Comparison of ENCODE assay signal across 1 cellular context in genomic region chr6:43170452-43171283, GRCh38.
TF ChIP-seq lines count a peak whose summit lies in the region.

Gene SRF (plus strand): TSS chr6:43171269. CDS start chr6:43171657, 388 bp downstream.

TF ChIP-seq in K562, 482 proteins besides CTCF, POLR2A, EP300 and RAD21 (continued from another document and continues in another):
- no peak for TF ChIP-seq FOXO4 (CRISPR knock-in tag; IDR thresholded peaks at IDR 0.05)
- TF ChIP-seq SRSF9 (IDR thresholded peaks at IDR 0.05; ENCODE audit: borderline replicate concordance, low read depth, low read length), result no peak
- TF ChIP-seq, protein P1, sequence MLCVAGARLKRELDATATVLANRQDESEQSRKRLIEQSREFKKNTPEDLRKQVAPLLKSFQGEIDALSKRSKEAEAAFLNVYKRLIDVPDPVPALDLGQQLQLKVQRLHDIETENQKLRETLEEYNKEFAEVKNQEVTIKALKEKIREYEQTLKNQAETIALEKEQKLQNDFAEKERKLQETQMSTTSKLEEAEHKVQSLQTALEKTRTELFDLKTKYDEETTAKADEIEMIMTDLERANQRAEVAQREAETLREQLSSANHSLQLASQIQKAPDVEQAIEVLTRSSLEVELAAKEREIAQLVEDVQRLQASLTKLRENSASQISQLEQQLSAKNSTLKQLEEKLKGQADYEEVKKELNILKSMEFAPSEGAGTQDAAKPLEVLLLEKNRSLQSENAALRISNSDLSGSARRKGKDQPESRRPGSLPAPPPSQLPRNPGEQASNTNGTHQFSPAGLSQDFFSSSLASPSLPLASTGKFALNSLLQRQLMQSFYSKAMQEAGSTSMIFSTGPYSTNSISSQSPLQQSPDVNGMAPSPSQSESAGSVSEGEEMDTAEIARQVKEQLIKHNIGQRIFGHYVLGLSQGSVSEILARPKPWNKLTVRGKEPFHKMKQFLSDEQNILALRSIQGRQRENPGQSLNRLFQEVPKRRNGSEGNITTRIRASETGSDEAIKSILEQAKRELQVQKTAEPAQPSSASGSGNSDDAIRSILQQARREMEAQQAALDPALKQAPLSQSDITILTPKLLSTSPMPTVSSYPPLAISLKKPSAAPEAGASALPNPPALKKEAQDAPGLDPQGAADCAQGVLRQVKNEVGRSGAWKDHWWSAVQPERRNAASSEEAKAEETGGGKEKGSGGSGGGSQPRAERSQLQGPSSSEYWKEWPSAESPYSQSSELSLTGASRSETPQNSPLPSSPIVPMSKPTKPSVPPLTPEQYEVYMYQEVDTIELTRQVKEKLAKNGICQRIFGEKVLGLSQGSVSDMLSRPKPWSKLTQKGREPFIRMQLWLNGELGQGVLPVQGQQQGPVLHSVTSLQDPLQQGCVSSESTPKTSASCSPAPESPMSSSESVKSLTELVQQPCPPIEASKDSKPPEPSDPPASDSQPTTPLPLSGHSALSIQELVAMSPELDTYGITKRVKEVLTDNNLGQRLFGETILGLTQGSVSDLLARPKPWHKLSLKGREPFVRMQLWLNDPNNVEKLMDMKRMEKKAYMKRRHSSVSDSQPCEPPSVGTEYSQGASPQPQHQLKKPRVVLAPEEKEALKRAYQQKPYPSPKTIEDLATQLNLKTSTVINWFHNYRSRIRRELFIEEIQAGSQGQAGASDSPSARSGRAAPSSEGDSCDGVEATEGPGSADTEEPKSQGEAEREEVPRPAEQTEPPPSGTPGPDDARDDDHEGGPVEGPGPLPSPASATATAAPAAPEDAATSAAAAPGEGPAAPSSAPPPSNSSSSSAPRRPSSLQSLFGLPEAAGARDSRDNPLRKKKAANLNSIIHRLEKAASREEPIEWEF (CRISPR knock-in tag; IDR thresholded peaks at IDR 0.05), result no peak
- TF ChIP-seq HMG20A (CRISPR knock-in tag; conservative IDR thresholded peaks at IDR 0.05), result no peak
- peak in 1 of 2 experiments; percentile 69; a peak in 2 of 4 replicates for TF ChIP-seq HDAC1 (IDR thresholded peaks at IDR 0.05)
- TF ChIP-seq FOXP1 (CRISPR knock-in tag; IDR thresholded peaks at IDR 0.05), result no peak
- no peak for TF ChIP-seq ELK1 (CRISPR knock-in tag; IDR thresholded peaks at IDR 0.05)
- TF ChIP-seq CREBBP (IDR thresholded peaks at IDR 0.05; ENCODE audit: low read depth, low read length), result no peak
- no peak for TF ChIP-seq NCOR1 (IDR thresholded peaks at IDR 0.05)
- TF ChIP-seq MEF2D (tag; conservative IDR thresholded peaks at IDR 0.05; ENCODE audit: low read depth), result no peak
- TF ChIP-seq PHB2 (IDR thresholded peaks at IDR 0.05; ENCODE audit: low read depth), result no peak
- no peak for TF ChIP-seq PTTG1 (tag; IDR thresholded peaks at IDR 0.05; ENCODE audit: low read depth)
- TF ChIP-seq, protein P2, sequence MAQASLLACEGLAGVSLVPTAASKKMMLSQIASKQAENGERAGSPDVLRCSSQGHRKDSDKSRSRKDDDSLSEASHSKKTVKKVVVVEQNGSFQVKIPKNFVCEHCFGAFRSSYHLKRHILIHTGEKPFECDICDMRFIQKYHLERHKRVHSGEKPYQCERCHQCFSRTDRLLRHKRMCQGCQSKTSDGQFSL (CRISPR knock-in tag; IDR thresholded peaks at IDR 0.05), result no peak
- TF ChIP-seq, protein P2 (tag; IDR thresholded peaks at IDR 0.05), result no peak
- no peak for TF ChIP-seq RUNX1 (IDR thresholded peaks at IDR 0.05; ENCODE audit: low read depth)
- TF ChIP-seq ZFP30 (CRISPR knock-in tag; IDR thresholded peaks at IDR 0.05; ENCODE audit: borderline replicate concordance), result no peak
- no peak for TF ChIP-seq NCOA2 (IDR thresholded peaks at IDR 0.05; ENCODE audit: partially characterized antibody in 2 of 2)
- no peak for TF ChIP-seq SIN3B (IDR thresholded peaks at IDR 0.05; ENCODE audit: low read depth)
- TF ChIP-seq, protein P3, sequence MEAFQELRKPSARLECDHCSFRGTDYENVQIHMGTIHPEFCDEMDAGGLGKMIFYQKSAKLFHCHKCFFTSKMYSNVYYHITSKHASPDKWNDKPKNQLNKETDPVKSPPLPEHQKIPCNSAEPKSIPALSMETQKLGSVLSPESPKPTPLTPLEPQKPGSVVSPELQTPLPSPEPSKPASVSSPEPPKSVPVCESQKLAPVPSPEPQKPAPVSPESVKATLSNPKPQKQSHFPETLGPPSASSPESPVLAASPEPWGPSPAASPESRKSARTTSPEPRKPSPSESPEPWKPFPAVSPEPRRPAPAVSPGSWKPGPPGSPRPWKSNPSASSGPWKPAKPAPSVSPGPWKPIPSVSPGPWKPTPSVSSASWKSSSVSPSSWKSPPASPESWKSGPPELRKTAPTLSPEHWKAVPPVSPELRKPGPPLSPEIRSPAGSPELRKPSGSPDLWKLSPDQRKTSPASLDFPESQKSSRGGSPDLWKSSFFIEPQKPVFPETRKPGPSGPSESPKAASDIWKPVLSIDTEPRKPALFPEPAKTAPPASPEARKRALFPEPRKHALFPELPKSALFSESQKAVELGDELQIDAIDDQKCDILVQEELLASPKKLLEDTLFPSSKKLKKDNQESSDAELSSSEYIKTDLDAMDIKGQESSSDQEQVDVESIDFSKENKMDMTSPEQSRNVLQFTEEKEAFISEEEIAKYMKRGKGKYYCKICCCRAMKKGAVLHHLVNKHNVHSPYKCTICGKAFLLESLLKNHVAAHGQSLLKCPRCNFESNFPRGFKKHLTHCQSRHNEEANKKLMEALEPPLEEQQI (IDR thresholded peaks at IDR 0.05), result no peak
- peak; percentile 50; the same call in 1 of the 2 replicates for TF ChIP-seq XRCC5 (IDR thresholded peaks at IDR 0.05; ENCODE audit: low read depth, low read length)
- TF ChIP-seq ARID2 (IDR thresholded peaks at IDR 0.05), result peak; percentile 31; the same call in 1 of the 2 replicates
- no peak for TF ChIP-seq THRA (IDR thresholded peaks at IDR 0.05)
- TF ChIP-seq LCOR (CRISPR knock-in tag; IDR thresholded peaks at IDR 0.05), result no peak; the same call in 1 of the 2 replicates
- TF ChIP-seq, protein P4, sequence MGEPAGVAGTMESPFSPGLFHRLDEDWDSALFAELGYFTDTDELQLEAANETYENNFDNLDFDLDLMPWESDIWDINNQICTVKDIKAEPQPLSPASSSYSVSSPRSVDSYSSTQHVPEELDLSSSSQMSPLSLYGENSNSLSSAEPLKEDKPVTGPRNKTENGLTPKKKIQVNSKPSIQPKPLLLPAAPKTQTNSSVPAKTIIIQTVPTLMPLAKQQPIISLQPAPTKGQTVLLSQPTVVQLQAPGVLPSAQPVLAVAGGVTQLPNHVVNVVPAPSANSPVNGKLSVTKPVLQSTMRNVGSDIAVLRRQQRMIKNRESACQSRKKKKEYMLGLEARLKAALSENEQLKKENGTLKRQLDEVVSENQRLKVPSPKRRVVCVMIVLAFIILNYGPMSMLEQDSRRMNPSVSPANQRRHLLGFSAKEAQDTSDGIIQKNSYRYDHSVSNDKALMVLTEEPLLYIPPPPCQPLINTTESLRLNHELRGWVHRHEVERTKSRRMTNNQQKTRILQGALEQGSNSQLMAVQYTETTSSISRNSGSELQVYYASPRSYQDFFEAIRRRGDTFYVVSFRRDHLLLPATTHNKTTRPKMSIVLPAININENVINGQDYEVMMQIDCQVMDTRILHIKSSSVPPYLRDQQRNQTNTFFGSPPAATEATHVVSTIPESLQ (CRISPR knock-in tag; IDR thresholded peaks at IDR 0.05), result no peak
- TF ChIP-seq TEAD1 (CRISPR knock-in tag; IDR thresholded peaks at IDR 0.05), result peak in 1 of 2 experiments; percentile 74; a peak in 1 of 4 replicates
- no peak for TF ChIP-seq JUND (IDR thresholded peaks at IDR 0.05; ENCODE audit: borderline replicate concordance, low read depth, low read length)
- 0 out of 3 replicates have a peak, but pooled peaks have one; percentile 7 for TF ChIP-seq JUND (tag; IDR thresholded peaks at IDR 0.05; ENCODE audit: borderline replicate concordance, low read depth, low read length)
- no peak for TF ChIP-seq MIER1 (IDR thresholded peaks at IDR 0.05; ENCODE audit: low read depth)
- TF ChIP-seq ZNF592 (IDR thresholded peaks at IDR 0.05), result no peak
- peak; percentile 71; the same call in 1 of the 2 replicates for TF ChIP-seq NFRKB (IDR thresholded peaks at IDR 0.05; ENCODE audit: low read depth)
- TF ChIP-seq, protein P5, sequence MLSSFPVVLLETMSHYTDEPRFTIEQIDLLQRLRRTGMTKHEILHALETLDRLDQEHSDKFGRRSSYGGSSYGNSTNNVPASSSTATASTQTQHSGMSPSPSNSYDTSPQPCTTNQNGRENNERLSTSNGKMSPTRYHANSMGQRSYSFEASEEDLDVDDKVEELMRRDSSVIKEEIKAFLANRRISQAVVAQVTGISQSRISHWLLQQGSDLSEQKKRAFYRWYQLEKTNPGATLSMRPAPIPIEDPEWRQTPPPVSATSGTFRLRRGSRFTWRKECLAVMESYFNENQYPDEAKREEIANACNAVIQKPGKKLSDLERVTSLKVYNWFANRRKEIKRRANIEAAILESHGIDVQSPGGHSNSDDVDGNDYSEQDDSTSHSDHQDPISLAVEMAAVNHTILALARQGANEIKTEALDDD (IDR thresholded peaks at IDR 0.05), result no peak
- TF ChIP-seq ZNF311 (CRISPR knock-in tag; IDR thresholded peaks at IDR 0.05), result no peak
- TF ChIP-seq, protein P6, sequence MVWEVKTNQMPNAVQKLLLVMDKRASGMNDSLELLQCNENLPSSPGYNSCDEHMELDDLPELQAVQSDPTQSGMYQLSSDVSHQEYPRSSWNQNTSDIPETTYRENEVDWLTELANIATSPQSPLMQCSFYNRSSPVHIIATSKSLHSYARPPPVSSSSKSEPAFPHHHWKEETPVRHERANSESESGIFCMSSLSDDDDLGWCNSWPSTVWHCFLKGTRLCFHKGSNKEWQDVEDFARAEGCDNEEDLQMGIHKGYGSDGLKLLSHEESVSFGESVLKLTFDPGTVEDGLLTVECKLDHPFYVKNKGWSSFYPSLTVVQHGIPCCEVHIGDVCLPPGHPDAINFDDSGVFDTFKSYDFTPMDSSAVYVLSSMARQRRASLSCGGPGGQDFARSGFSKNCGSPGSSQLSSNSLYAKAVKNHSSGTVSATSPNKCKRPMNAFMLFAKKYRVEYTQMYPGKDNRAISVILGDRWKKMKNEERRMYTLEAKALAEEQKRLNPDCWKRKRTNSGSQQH (CRISPR knock-in tag; IDR thresholded peaks at IDR 0.05), result peak; percentile 80
